ENCODE assay signal across 13 cellular contexts in genomic region chr10:63547628-63548356, GRCh38. TPM values are rescaled to one million over a fixed set of nuclear protein-coding genes. Genes with fewer than 3 reads are reported as not detected.
DNase-seq lines count a peak whose midpoint lies in the region; ATAC-seq and TF ChIP-seq lines count a peak whose summit lies in the region.
"Had no signal": no experiment of that assay in that cellular context is flagged by ENCODE, and none has a peak within 500 bp of the region (broad histone marks: within the 10 kb centered on the region; RNA-seq: fewer than 3 reads in every experiment).

No MANE protein-coding gene starts in this region.

- no peaks in the 10 kb centered on the region for H3K36me3 ChIP-seq in neural progenitor cell
- H3K36me3 ChIP-seq: tibial nerve had no signal

- H3K4me2 ChIP-seq in neural progenitor cell = no peak overlapping the region

- H3K27me3 ChIP-seq in neural progenitor cell = no peaks in the 10 kb centered on the region
- H3K27me3 ChIP-seq: tibial nerve had no signal

- H3K4me1 Mint-ChIP-seq in neural progenitor cell = peaks cover 5% of the 10 kb centered on the region

- H2AFZ ChIP-seq in neural progenitor cell (replicated peaks) = no peak overlapping the region

- H3K4me1 ChIP-seq in neural progenitor cell = no peaks in the 10 kb centered on the region

- H3K27ac Mint-ChIP-seq in neural progenitor cell = peak overlapping the region; percentile 10
- H3K27ac Mint-ChIP-seq: activated CD8-positive, alpha-beta T cell treated with anti-CD3 and anti-CD28 coated beads, Interleukin-2, amount 10 ng/mL, durations not matched to agents 7 days and 5 days; memory B cell had no signal

- H3K27me3 Mint-ChIP-seq in neural progenitor cell (ENCODE audit: insufficient read depth, low read depth) = no peaks in the 10 kb centered on the region
- H3K27me3 Mint-ChIP-seq: memory B cell had no signal

- peaks cover 17% of the 10 kb centered on the region for H3K36me3 Mint-ChIP-seq in neural progenitor cell

- peaks cover 54% of the 10 kb centered on the region for H3K79me2 ChIP-seq in neural progenitor cell (ENCODE audit: low read depth)

- no peak overlapping the region for H3K4me3 Mint-ChIP-seq in neural progenitor cell
- H3K4me3 Mint-ChIP-seq: activated CD8-positive, alpha-beta T cell treated with anti-CD3 and anti-CD28 coated beads, Interleukin-2, amount 10 ng/mL, durations not matched to agents 7 days and 5 days; memory B cell had no signal

- no peaks in the 10 kb centered on the region for H3K9me3 ChIP-seq in neural progenitor cell (ENCODE audit: low read depth)
- H3K9me3 ChIP-seq: tibial nerve had no signal

- DNase-seq in DMS53 (lab: John Stamatoyannopoulos, UW) = peak; percentile 57
- no peak for DNase-seq in DMS53 treated with DMSO at 0.1 percent for 48 hours (lab: John Stamatoyannopoulos, UW; ENCODE audit: unreplicated experiment)
- peak; percentile 96 for DNase-seq in NCI-H1694 (lab: John Stamatoyannopoulos, UW)
- DNase-seq in caudate nucleus (lab: John Stamatoyannopoulos, UW) = peak in 21 of 61 donors; percentile 3 to 95 (median 27)
- no peak for DNase-seq in neural progenitor cell (ENCODE audit: low spot score)
- no peak for DNase-seq in activated naive CD4-positive, alpha-beta T cell (lab: John Stamatoyannopoulos, UW)
- DNase-seq: activated CD8-positive, alpha-beta T cell treated with anti-CD3 and anti-CD28 coated beads, Interleukin-2, amount 10 ng/mL, durations not matched to agents 7 days and 5 days; Calu3; KBM-7 had no signal

- H3F3A ChIP-seq in neural progenitor cell (ENCODE audit: low read depth) = no peaks in the 10 kb centered on the region

- peak overlapping the region; percentile 68 for H3K27ac ChIP-seq in caudate nucleus (ENCODE audit: low read depth, low read length)
- H3K27ac ChIP-seq in neural progenitor cell = no peak overlapping the region
- H3K27ac ChIP-seq: tibial nerve had no signal

- H3K9ac ChIP-seq in neural progenitor cell = no peak overlapping the region

- no peak for ATAC-seq in HG02759 (IDR thresholded peaks at IDR 0.05; ENCODE audit: unreplicated experiment)
- ATAC-seq in HG03469 (IDR thresholded peaks at IDR 0.05; ENCODE audit: unreplicated experiment) = no peak
- ATAC-seq: activated CD8-positive, alpha-beta T cell treated with anti-CD3 and anti-CD28 coated beads, Interleukin-2, amount 10 ng/mL, durations not matched to agents 7 days and 5 days had no signal

- peaks cover under 1% of the 10 kb centered on the region for H3K9me3 Mint-ChIP-seq in neural progenitor cell
- H3K9me3 Mint-ChIP-seq: memory B cell had no signal

- peaks cover 14% of the 10 kb centered on the region for H4K20me1 ChIP-seq in neural progenitor cell (ENCODE audit: low read depth)

- no peak overlapping the region for H3K4me3 ChIP-seq in neural progenitor cell
- H3K4me3 ChIP-seq: tibial nerve had no signal

- TF ChIP-seq CTCF in neural progenitor cell (IDR thresholded peaks at IDR 0.05) = no peak

RNA-seq across cellular contexts. Expression of gene REEP3, which starts 26.6 kb away (rescaled TPM):
- 25.9 and 42.0 TPM in 2 replicates for total RNA-seq in neural progenitor cell (ENCODE audit: low replicate concordance)

Comparison
In these comparisons a context has a peak if more than half of its experiments do, and no peak if none do; other contexts are left out.
1. DNase-seq: peak in DMS53 (single experiment) and NCI-H1694 (single experiment); none in DMS53 treated with DMSO at 0.1 percent for 48 hours (single experiment), neural progenitor cell (single experiment) and activated naive CD4-positive, alpha-beta T cell (0 of 4).